15 cellular contexts compared by ENCODE assay signal in genomic region chr22:40241200-40241763, GRCh38.
A peak's percentile ranks its signal among the peaks of the same experiment; 100 is the strongest.
DNase-seq lines count a peak whose midpoint lies in the region; ATAC-seq, FAIRE-seq and TF ChIP-seq lines count a peak whose summit lies in the region.
"Had no signal": no experiment of that assay in that cellular context is flagged by ENCODE, and none has a peak within 500 bp of the region (broad histone marks: within the 10 kb centered on the region; RNA-seq: fewer than 3 reads in every experiment).

No MANE protein-coding gene starts in this region.

- peak overlapping the region; percentile 92 for H3K27ac Mint-ChIP-seq in activated T-cell treated with anti-CD3 and anti-CD28 coated beads, Interleukin-2, amount 50 U/mL, for 24 hours
- peak overlapping the region; percentile 96 for H3K27ac Mint-ChIP-seq in T-helper 17 cell

- no peaks in the 10 kb centered on the region for H3K9me3 Mint-ChIP-seq in activated T-cell treated with anti-CD3 and anti-CD28 coated beads, Interleukin-2, amount 50 U/mL, for 24 hours

- peak overlapping the region; percentile 46 for H3K4me3 Mint-ChIP-seq in activated T-cell treated with anti-CD3 and anti-CD28 coated beads, Interleukin-2, amount 50 U/mL, for 24 hours
- peak overlapping the region; percentile 78 for H3K4me3 Mint-ChIP-seq in T-helper 17 cell

- peaks cover 85% of the 10 kb centered on the region for H3K4me1 Mint-ChIP-seq in activated T-cell treated with anti-CD3 and anti-CD28 coated beads, Interleukin-2, amount 50 U/mL, for 24 hours (ENCODE audit: low read depth)
- H3K4me1 Mint-ChIP-seq in T-helper 17 cell: peaks cover 69% of the 10 kb centered on the region

- H3K9ac ChIP-seq in GM12878 (ENCODE audit: control insufficient read depth, insufficient read depth, low read length): no peak overlapping the region
- H3K9ac ChIP-seq: parathyroid adenoma had no signal

- no peak overlapping the region for H2AFZ ChIP-seq in GM12878 (ENCODE audit: control insufficient read depth, low read depth, low read length)
- H2AFZ ChIP-seq: parathyroid adenoma had no signal

- CTCF ChIA-PET in GM12878 (lab: Yijun Ruan, JAX): interaction anchor here (0.7 to 1.4 kb wide), 6 partner anchors 23 to 217 kb away, joined by 3 to 4 read pairs (median 3); no protein-coding TSS in a partner anchor

- in situ Hi-C loops in GM12878 (cut with MboI): no loop called here

- peaks cover 34% of the 10 kb centered on the region for H3K4me1 ChIP-seq in GM12878 (ENCODE audit: control insufficient read depth, insufficient read depth, low read length)
- peaks cover 18 to 23% of the 10 kb centered on the region in 2 experiments for H3K4me1 ChIP-seq in neutrophil (ENCODE audit: control insufficient read depth in 1 of 2, insufficient read depth in 1 of 2, low read depth in 1 of 2, low read length in 1 of 2)

- RAD21 ChIA-PET in GM12878 (lab: Charles Lee; ENCODE audit: unreplicated experiment): interaction anchor here (0.8 to 2.5 kb wide), 5 partner anchors 27 to 197 kb away, joined by 3 to 8 read pairs (median 3); partner anchors contain the start of gene TNRC6B

- peaks cover 34% of the 10 kb centered on the region for H3K79me2 ChIP-seq in GM12878 (ENCODE audit: control insufficient read depth, insufficient read depth, low read length)

- POLR2A ChIA-PET in GM12878 (lab: Charles Lee): interaction anchor here (0.5 kb wide), 1 partner anchor 90 kb away, joined by 5 read pairs; no protein-coding TSS in a partner anchor

- H3K27ac ChIP-seq in GM12878 (ENCODE audit: control insufficient read depth, insufficient read depth) (peak overlapping the region; percentile 8; the same call in 1 of the 2 replicates), neutrophil (peak overlapping the region; percentile 0)
- H3K27ac ChIP-seq: adrenal gland, lower lobe of right lung, parathyroid adenoma had no signal

- SMC1A ChIA-PET in GM12878 (lab: Charles Lee; ENCODE audit: uncharacterized antibody, unreplicated experiment): interaction anchor here (0.9 to 1.2 kb wide), 3 partner anchors 22 to 106 kb away, joined by 3 to 4 read pairs (median 3); no protein-coding TSS in a partner anchor

- TF ChIP-seq POLR2A in GM12878 (IDR thresholded peaks at IDR 0.05; ENCODE audit: low read depth, low read length): no peak

- TF ChIP-seq RAD21 in GM12878 (IDR thresholded peaks at IDR 0.05; ENCODE audit: insufficient read depth, low read depth, low read length): peak; percentile 32; the same call in 1 of the 2 replicates

- 70% methylated on average over 3 of the region's 3 CpGs for WGBS in GM12878 (ENCODE audit: insufficient coverage, insufficient replicate concordance, low lambda C conversion rate, missing lambda C conversion rate)

- DNase-seq in activated T-cell treated with anti-CD3 and anti-CD28 coated beads, Interleukin-2, amount 50 U/mL, for 24 hours: no peak
- DNase-seq in activated T-cell treated with anti-CD3 and anti-CD28 coated beads, Interleukin-2, amount 50 U/mL, for 48 hours: no peak
- DNase-seq in T-helper 17 cell (no peak), GM12878 (ENCODE audit: low read depth, low spot score) (no peak), GDM1 (lab: John Stamatoyannopoulos, UW) (no peak), NAMALWA (ENCODE audit: low spot score) (no peak), HUDEP-2 (lab: John Stamatoyannopoulos, UW; ENCODE audit: unreplicated experiment in 76 of 76) (no peak)
- DNase-seq: adrenal gland, cortex of kidney, DMS79, lower lobe of right lung, NCI-H187 treated with DMSO at 0.1 percent for 48 hours, SHP77 treated with DMSO at 0.1 percent for 48 hours had no signal

- ATAC-seq in T-helper 17 cell (peak; percentile 79), GM12878 (peak; percentile 30)
- ATAC-seq: lower lobe of right lung had no signal

- no TSS peak for BruUV-seq in GM12878 (replicated peaks; lab: Mats Ljungman, UMichigan)

- H3K36me3 ChIP-seq in GM12878 (ENCODE audit: control insufficient read depth in 2 of 2, insufficient read depth in 2 of 2, low read length in 1 of 2) (peaks cover 0 to 2% of the 10 kb centered on the region in 2 experiments; a peak in 1 of 4 replicates), neutrophil (peaks cover 4% of the 10 kb centered on the region)
- H3K36me3 ChIP-seq: adrenal gland had no signal

- no peaks in the 10 kb centered on the region for H3K27me3 ChIP-seq in GM12878 (replicated peaks in 1 of 2; ENCODE audit: control insufficient read depth in 2 of 2, insufficient read depth in 2 of 2, low read length in 1 of 2)
- H3K27me3 ChIP-seq in neutrophil: no peaks in the 10 kb centered on the region
- H3K27me3 ChIP-seq: adrenal gland had no signal

- peak in 1 of 2 experiments; percentile 51; a peak in 1 of 4 replicates for TF ChIP-seq EP300 in GM12878 (IDR thresholded peaks at IDR 0.05; ENCODE audit: borderline replicate concordance in 1 of 2, control insufficient read depth in 1 of 2, low read depth in 2 of 2, low read length in 2 of 2)

- H3K4me3 ChIP-seq in GM12878 (no peak overlapping the region), neutrophil (ENCODE audit: low read depth in 1 of 2, low read length in 1 of 2) (no peak overlapping the region)
- H3K4me3 ChIP-seq: adrenal gland, lower lobe of right lung had no signal

- intact Hi-C loops in GM12878 (cut with micrococcal nuclease; ENCODE audit: unreplicated experiment): no loop called here

- H3K27me3 Mint-ChIP-seq in activated T-cell treated with anti-CD3 and anti-CD28 coated beads, Interleukin-2, amount 50 U/mL, for 24 hours: no peaks in the 10 kb centered on the region
- no peaks in the 10 kb centered on the region for H3K27me3 Mint-ChIP-seq in T-helper 17 cell

- H3K4me2 ChIP-seq in GM12878 (ENCODE audit: control insufficient read depth, insufficient read depth): no peak overlapping the region

- FAIRE-seq in GM12878 (lab: Jason Lieb, UNC): no peak

- peaks cover 22% of the 10 kb centered on the region for H3K36me3 Mint-ChIP-seq in activated T-cell treated with anti-CD3 and anti-CD28 coated beads, Interleukin-2, amount 50 U/mL, for 24 hours (ENCODE audit: low read depth)
- peaks cover 2% of the 10 kb centered on the region for H3K36me3 Mint-ChIP-seq in T-helper 17 cell (ENCODE audit: low read depth)

- peaks cover 11% of the 10 kb centered on the region; the same call in 1 of the 2 replicates for H4K20me1 ChIP-seq in GM12878 (ENCODE audit: control insufficient read depth, insufficient read depth)

- H3K9me3 ChIP-seq in T-helper 17 cell (ENCODE audit: control insufficient read depth, low read length, poor library complexity, severe bottlenecking) (no peaks in the 10 kb centered on the region), GM12878 (replicated peaks; ENCODE audit: control insufficient read depth, insufficient read depth, low read length) (no peaks in the 10 kb centered on the region), neutrophil (no peaks in the 10 kb centered on the region)
- H3K9me3 ChIP-seq: adrenal gland, lower lobe of right lung had no signal

- no peak; a peak in 1 of 6 replicates for TF ChIP-seq CTCF in GM12878 (IDR thresholded peaks at IDR 0.05 in 2 of 3, conservative IDR thresholded peaks at IDR 0.05 in 1 of 3; ENCODE audit: control insufficient read depth in 2 of 3, extremely low read depth in 1 of 3, insufficient read depth in 1 of 3, low read depth in 3 of 3, low read length in 3 of 3)
- no peak for TF ChIP-seq CTCF in neutrophil (IDR thresholded peaks at IDR 0.05)

TF ChIP-seq in GM12878, 131 proteins besides CTCF, POLR2A, EP300 and RAD21 (continues in another document):
- TF ChIP-seq TBL1XR1 (IDR thresholded peaks at IDR 0.05; ENCODE audit: low read depth, low read length) (no peak), IKZF2 (IDR thresholded peaks at IDR 0.05) (peak; percentile 42 to 60; a peak in 2 of 4 replicates), NFXL1 (IDR thresholded peaks at IDR 0.05; ENCODE audit: borderline replicate concordance) (no peak), CBX5 (IDR thresholded peaks at IDR 0.05; ENCODE audit: low read depth) (no peak), SREBF1 (IDR thresholded peaks at IDR 0.05; ENCODE audit: low read length) (no peak), USF2 (IDR thresholded peaks at IDR 0.05; ENCODE audit: borderline replicate concordance, low read depth, low read length) (no peak; the same call in 1 of the 2 replicates), ATF7 (IDR thresholded peaks at IDR 0.05; ENCODE audit: low read depth) (0 out of 2 replicates have a peak, but pooled peaks have one; percentile 33), MYB (IDR thresholded peaks at IDR 0.05; ENCODE audit: borderline replicate concordance, low read depth, low read length) (no peak), NKRF (conservative IDR thresholded peaks at IDR 0.05) (0 out of 2 replicates have a peak, but pooled peaks have one; percentile 18)
